ENCODE assay signal across 1 cellular context in genomic region chr4:89110986-89111832, GRCh38.
TF ChIP-seq lines count a peak whose summit lies in the region.

TSS of gene TIGD2 (plus strand) at chr4:89111533. CDS start at chr4:89112975, 1,442 bp downstream.

TF ChIP-seq in K562, 482 proteins besides CTCF, POLR2A, EP300 and RAD21 (continued from another document):
- TF ChIP-seq UBTF (IDR thresholded peaks at IDR 0.05; ENCODE audit: borderline replicate concordance in 1 of 2, low read depth in 2 of 2, low read length in 2 of 2) (peak; percentile 68 to 78; a peak in 2 of 4 replicates), TCF7 (IDR thresholded peaks at IDR 0.05; ENCODE audit: borderline replicate concordance) (no peak), CREM (IDR thresholded peaks at IDR 0.05; ENCODE audit: low read depth) (peak; percentile 49; the same call in 1 of the 2 replicates), NCOA6 (IDR thresholded peaks at IDR 0.05) (peak; percentile 71), ZNF175 (CRISPR knock-in tag; IDR thresholded peaks at IDR 0.05; ENCODE audit: low read depth) (peak; percentile 40; the same call in 1 of the 2 replicates), MGA (IDR thresholded peaks at IDR 0.05) (peak; percentile 99), ZNF224 (CRISPR knock-in tag; IDR thresholded peaks at IDR 0.05) (0 out of 2 replicates have a peak, but pooled peaks have one; percentile 33), MXI1 (IDR thresholded peaks at IDR 0.05; ENCODE audit: low read depth, low read length) (no peak), ZNF79 (CRISPR knock-in tag; IDR thresholded peaks at IDR 0.05; ENCODE audit: low read depth) (no peak), MTA1 (IDR thresholded peaks at IDR 0.05; ENCODE audit: borderline replicate concordance) (no peak), CBFA2T2 (conservative IDR thresholded peaks at IDR 0.05) (no peak), CEBPG (CRISPR knock-in tag; IDR thresholded peaks at IDR 0.05) (no peak), CEBPG (tag; conservative IDR thresholded peaks at IDR 0.05 in 1 of 2, IDR thresholded peaks at IDR 0.05 in 1 of 2) (no peak), POLR2B (IDR thresholded peaks at IDR 0.05; ENCODE audit: low read depth, partially characterized antibody) (peak; percentile 83), ZNF384 (IDR thresholded peaks at IDR 0.05; ENCODE audit: low read depth, low read length) (no peak), SRSF3 (IDR thresholded peaks at IDR 0.05; ENCODE audit: insufficient read depth, low read length) (no peak), ZBTB2 (IDR thresholded peaks at IDR 0.05) (no peak), CBX1 (IDR thresholded peaks at IDR 0.05; ENCODE audit: low read depth) (peak; percentile 14), SMARCC2 (IDR thresholded peaks at IDR 0.05; ENCODE audit: low read depth) (no peak), CBX8 (IDR thresholded peaks at IDR 0.05; ENCODE audit: borderline replicate concordance, extremely low read depth, low read depth, low read length, poor library complexity, severe bottlenecking) (no peak), ZNF134 (CRISPR knock-in tag; conservative IDR thresholded peaks at IDR 0.05) (no peak), ZNF764 (CRISPR knock-in tag; IDR thresholded peaks at IDR 0.05; ENCODE audit: low read depth) (no peak), BRCA1 (IDR thresholded peaks at IDR 0.05) (no peak), BRCA1 (CRISPR knock-in tag; IDR thresholded peaks at IDR 0.05) (no peak), NR0B1 (IDR thresholded peaks at IDR 0.05; ENCODE audit: partially characterized antibody) (no peak), ZNF644 (tag; IDR thresholded peaks at IDR 0.05; ENCODE audit: low read depth) (no peak), HDAC2 (IDR thresholded peaks at IDR 0.05) (peak; percentile 89), MIER1 (IDR thresholded peaks at IDR 0.05; ENCODE audit: low read depth) (no peak), TAF9B (IDR thresholded peaks at IDR 0.05; ENCODE audit: partially characterized antibody) (no peak), GATAD2B (IDR thresholded peaks at IDR 0.05; ENCODE audit: borderline replicate concordance) (no peak), MEIS2 (IDR thresholded peaks at IDR 0.05; ENCODE audit: partially characterized antibody) (no peak), GATA2 (CRISPR knock-in tag; IDR thresholded peaks at IDR 0.05) (no peak), CEBPB (tag; IDR thresholded peaks at IDR 0.05) (no peak), ZFPM2 (CRISPR knock-in tag; IDR thresholded peaks at IDR 0.05) (no peak)
